In genomic region chr1:32619701-32620485, GRCh38 we compare ENCODE assay signal across 8 cellular contexts. TPM values are rescaled to one million over a fixed set of nuclear protein-coding genes. Genes with fewer than 3 reads are reported as not detected.
DNase-seq lines count a peak whose midpoint lies in the region; ATAC-seq, FAIRE-seq and TF ChIP-seq lines count a peak whose summit lies in the region.
"Had no signal": no experiment of that assay in that cellular context is flagged by ENCODE, and none has a peak within 500 bp of the region (broad histone marks: within the 10 kb centered on the region; RNA-seq: fewer than 3 reads in every experiment).

No MANE protein-coding gene starts in this region.

- H3K9me3 Mint-ChIP-seq in mesothelial cell of epicardium, result no peaks in the 10 kb centered on the region

- peak; percentile 30 for TF ChIP-seq CTCF in mesothelial cell of epicardium (IDR thresholded peaks at IDR 0.05; ENCODE audit: unreplicated experiment)
- TF ChIP-seq CTCF in stomach (IDR thresholded peaks at IDR 0.05), result peak in 1 of 7 experiments; percentile 15
- TF ChIP-seq CTCF in coronary artery (IDR thresholded peaks at IDR 0.05), result no peak
- TF ChIP-seq CTCF in BE2C (IDR thresholded peaks at IDR 0.05; ENCODE audit: low read depth, low read length), result no peak

- TF ChIP-seq EP300 in stomach (IDR thresholded peaks at IDR 0.05), result no peak

- H3K4me1 Mint-ChIP-seq in mesothelial cell of epicardium, result no peaks in the 10 kb centered on the region

- H3K4me1 ChIP-seq in stomach (no peaks in the 10 kb centered on the region), BE2C (no peaks in the 10 kb centered on the region)
- H3K4me1 ChIP-seq: thyroid gland had no signal

- no peaks in the 10 kb centered on the region for H3K27me3 Mint-ChIP-seq in mesothelial cell of epicardium (ENCODE audit: low read depth)

- H3K27ac Mint-ChIP-seq in mesothelial cell of epicardium, result no peak overlapping the region

- no peak overlapping the region for H3K4me3 Mint-ChIP-seq in mesothelial cell of epicardium

- no peak overlapping the region for H3K27ac ChIP-seq in stomach
- no peak overlapping the region for H3K27ac ChIP-seq in coronary artery
- H3K27ac ChIP-seq: thyroid gland had no signal

- H3K4me3 ChIP-seq in stomach (no peak overlapping the region), coronary artery (no peak overlapping the region), BE2C (ENCODE audit: low read depth, low read length) (no peak overlapping the region)
- H3K4me3 ChIP-seq: thyroid gland had no signal

- FAIRE-seq in GM18507 (lab: Jason Lieb, UNC), result peak; percentile 92

- DNase-seq in GM18507 (ENCODE audit: extremely low spot score, insufficient read length, low read depth), result peak; percentile 45
- DNase-seq in NCI-H2227 (lab: John Stamatoyannopoulos, UW; ENCODE audit: unreplicated experiment), result peak; percentile 23
- DNase-seq in mesothelial cell of epicardium (ENCODE audit: low spot score in 2 of 2, unreplicated experiment in 2 of 2), result no peak
- DNase-seq in stomach, result no peak
- DNase-seq in coronary artery (ENCODE audit: low spot score), result no peak
- no peak for DNase-seq in BE2C
- DNase-seq: thyroid gland had no signal

- H3K9me3 ChIP-seq in stomach, result no peaks in the 10 kb centered on the region
- H3K9me3 ChIP-seq in BE2C, result no peaks in the 10 kb centered on the region
- H3K9me3 ChIP-seq: thyroid gland had no signal

- no peak for TF ChIP-seq POLR2A in stomach (IDR thresholded peaks at IDR 0.05)

- H3K36me3 Mint-ChIP-seq in mesothelial cell of epicardium, result peaks cover 22% of the 10 kb centered on the region

- no peaks in the 10 kb centered on the region for H3K27me3 ChIP-seq in stomach
- H3K27me3 ChIP-seq in BE2C, result no peaks in the 10 kb centered on the region
- H3K27me3 ChIP-seq: thyroid gland had no signal

- WGBS in stomach, 5 donors, result 61 to 70% (median 64%) methylated on average over 5 of the region's 5 CpGs

- H3K36me3 ChIP-seq in stomach (peaks cover 0 to 34% (median 30%) of the 10 kb centered on the region in 4 donors), BE2C (no peaks in the 10 kb centered on the region)
- H3K36me3 ChIP-seq: thyroid gland had no signal

- peak; percentile 86 for ATAC-seq in GM21619 (IDR thresholded peaks at IDR 0.05; ENCODE audit: unreplicated experiment)

- intact Hi-C loops in stomach (cut with DNase I; ENCODE audit: low total_unique reads), result no loop called here

RNA-seq across cellular contexts. Expression of gene ZBTB8OS, which starts 30.5 kb away (rescaled TPM):
- total RNA-seq in mesothelial cell of epicardium, result 37.8 to 41.3 TPM (median 39.3 TPM) in 3 replicates
- total RNA-seq in stomach, result 100 to 1,000 TPM in 1 of 5 donors, 10 to 100 TPM in 4; 10.4 to 151 (median 26.3) TPM
- polyA plus RNA-seq in stomach, result 10 to 100 TPM; 55.0 to 88.6 (median 65.9) TPM
- polyA plus RNA-seq in BE2C (2012; ENCODE audit: insufficient read depth, insufficient read length, low read depth), result 23.1 TPM

RNA-seq across cellular contexts. Expression of gene RBBP4, which starts 31.1 kb away (rescaled TPM):
- total RNA-seq in mesothelial cell of epicardium (387 to 395 TPM (median 388 TPM) in 3 replicates), stomach (100 to 1,000 TPM in 3 of 5 donors, 10 to 100 TPM in 2; 43.2 to 226 (median 160) TPM)
- polyA plus RNA-seq in stomach, result 10 to 100 TPM; 38.0 to 56.7 (median 41.4) TPM
- polyA plus RNA-seq in BE2C (2012; ENCODE audit: insufficient read depth, insufficient read length, low read depth), result 121 TPM

Comparison
In these comparisons a context has a peak if more than half of its experiments do, and no peak if none do; other contexts are left out.
1. DNase-seq: peak in GM18507 (single experiment) and NCI-H2227 (single experiment); none in mesothelial cell of epicardium (0 of 2), stomach (single experiment), coronary artery (single experiment) and BE2C (single experiment).